In genomic region chr15:69165637-69166025, GRCh38 we compare ENCODE assay signal across 1 cellular context.
A peak's percentile ranks its signal among the peaks of the same experiment; 100 is the strongest.
TF ChIP-seq lines count a peak whose summit lies in the region.

No MANE protein-coding gene starts in this region.

TF ChIP-seq in HEK293, 187 proteins besides CTCF, POLR2A, EP300 and RAD21:
- TF ChIP-seq ATF2 (tag by site-specific recombination; IDR thresholded peaks at IDR 0.05; ENCODE audit: low read depth) (no peak), SP7 (tag by site-specific recombination; IDR thresholded peaks at IDR 0.05) (peak; percentile 3; the same call in 1 of the 2 replicates), PRDM6 (tag by site-specific recombination; IDR thresholded peaks at IDR 0.05) (peak; percentile 95), GLI2 (tag by site-specific recombination; IDR thresholded peaks at IDR 0.05; ENCODE audit: borderline replicate concordance, low read depth) (no peak), ZSCAN30 (tag by site-specific recombination; IDR thresholded peaks at IDR 0.05) (no peak), ZIC2 (tag by site-specific recombination; IDR thresholded peaks at IDR 0.05) (no peak), HOXA7 (CRISPR knock-in tag; IDR thresholded peaks at IDR 0.05; ENCODE audit: borderline replicate concordance) (no peak), BCL11A (tag by site-specific recombination; IDR thresholded peaks at IDR 0.05; ENCODE audit: low read depth) (no peak), ZNF404 (tag by site-specific recombination; IDR thresholded peaks at IDR 0.05) (no peak), ZNF274 (IDR thresholded peaks at IDR 0.05; ENCODE audit: low read length) (no peak), ZNF274 (tag by site-specific recombination; IDR thresholded peaks at IDR 0.05; ENCODE audit: borderline replicate concordance) (no peak), OSR2 (tag by site-specific recombination; IDR thresholded peaks at IDR 0.05) (peak; percentile 43; the same call in 1 of the 2 replicates), ZNF174 (tag by site-specific recombination; IDR thresholded peaks at IDR 0.05) (no peak), ZBTB7A (tag by site-specific recombination; IDR thresholded peaks at IDR 0.05; ENCODE audit: low read depth) (no peak), ZFHX2 (tag by site-specific recombination; conservative IDR thresholded peaks at IDR 0.05) (no peak), ZNF571 (tag by site-specific recombination; IDR thresholded peaks at IDR 0.05) (no peak), KLF16 (tag by site-specific recombination; IDR thresholded peaks at IDR 0.05) (no peak), SCRT1 (tag by site-specific recombination; IDR thresholded peaks at IDR 0.05; ENCODE audit: borderline replicate concordance) (0 out of 2 replicates have a peak, but pooled peaks have one; percentile 50), PBX3 (CRISPR knock-in tag; IDR thresholded peaks at IDR 0.05) (no peak), PRDM4 (tag by site-specific recombination; IDR thresholded peaks at IDR 0.05) (0 out of 2 replicates have a peak, but pooled peaks have one; percentile 33), ZNF585B (tag by site-specific recombination; IDR thresholded peaks at IDR 0.05) (no peak)
TF ChIP-seq in HEK293: peak in this region for 5.
